Comparison of ENCODE assay signal across 8 cellular contexts in the genomic region with DNA sequence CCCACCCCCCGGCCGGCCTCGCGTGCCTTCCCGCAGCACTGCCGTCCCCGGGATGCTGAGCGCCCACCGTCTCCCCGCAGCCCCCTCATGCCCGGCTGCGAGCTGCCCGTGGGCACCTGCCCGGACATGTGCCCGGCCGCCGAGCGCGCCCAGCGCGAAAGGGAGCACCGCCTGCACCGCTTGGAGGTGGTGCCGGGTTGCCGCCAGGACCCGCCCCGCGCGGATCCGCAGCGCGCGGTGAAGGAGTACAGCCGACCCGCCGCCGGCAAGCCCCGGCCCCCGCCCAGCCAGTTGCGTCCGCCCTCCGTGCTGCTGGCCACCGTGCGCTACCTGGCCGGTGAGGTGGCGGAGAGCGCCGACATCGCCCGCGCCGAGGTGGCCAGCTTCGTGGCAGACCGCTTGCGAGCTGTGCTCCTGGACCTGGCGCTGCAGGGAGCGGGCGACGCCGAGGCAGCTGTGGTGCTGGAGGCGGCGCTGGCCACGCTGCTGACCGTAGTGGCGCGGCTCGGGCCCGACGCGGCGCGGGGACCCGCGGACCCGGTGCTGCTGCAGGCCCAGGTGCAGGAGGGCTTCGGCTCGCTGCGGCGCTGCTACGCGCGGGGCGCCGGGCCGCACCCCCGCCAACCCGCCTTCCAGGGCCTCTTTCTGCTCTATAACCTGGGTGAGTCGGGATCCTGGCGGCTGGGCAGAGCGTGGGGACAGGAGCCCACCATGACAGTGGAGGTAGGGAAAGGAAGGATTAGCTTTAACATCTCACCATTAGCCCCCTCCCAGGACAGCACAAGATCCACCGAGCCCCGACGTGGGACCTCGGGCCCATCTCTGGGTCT. TPM values are rescaled to one million over a fixed set of nuclear protein-coding genes. Genes with fewer than 3 reads are reported as not detected.
DNase-seq lines count a peak whose midpoint lies in the region; ATAC-seq and TF ChIP-seq lines count a peak whose summit lies in the region.

A gene (plus strand): TSS at position 5 of the 830 bp plus-strand sequence. CDS start 83 bp downstream, at position 88.

- H3K4me1 ChIP-seq in thymus (ENCODE audit: control insufficient read depth, insufficient read depth, low read length) = peaks cover 10% of the 10 kb centered on the region

- H3K4me1 Mint-ChIP-seq in IgD-negative memory B cell (peaks cover 11 to 15% (median 14%) of the 10 kb centered on the region in 3 donors), mesothelial cell of epicardium (peaks cover 14% of the 10 kb centered on the region)

- no peaks in the 10 kb centered on the region for H3K27me3 ChIP-seq in thymus (ENCODE audit: control insufficient read depth, insufficient read depth)

- H3K27me3 Mint-ChIP-seq in IgD-negative memory B cell (no peaks in the 10 kb centered on the region), mesothelial cell of epicardium (ENCODE audit: low read depth) (no peaks in the 10 kb centered on the region)

- WGBS in thymus = 2% methylated on average over 94 of the region's 94 CpGs

- no peaks in the 10 kb centered on the region for H3K9me3 Mint-ChIP-seq in IgD-negative memory B cell
- H3K9me3 Mint-ChIP-seq in mesothelial cell of epicardium = no peaks in the 10 kb centered on the region

- TF ChIP-seq CTCF in mesothelial cell of epicardium (IDR thresholded peaks at IDR 0.05; ENCODE audit: unreplicated experiment) = no peak

- no peaks in the 10 kb centered on the region for H3K9me3 ChIP-seq in thymus (ENCODE audit: control insufficient read depth)

- peak within 1 kb of the TSS; percentile 98 for H3K27ac ChIP-seq in thymus (ENCODE audit: low read depth)

- peak; percentile 67 for DNase-seq in NCI-H1105 treated with DMSO at 0.1 percent for 48 hours (lab: John Stamatoyannopoulos, UW)
- DNase-seq in NCI-H1105 (lab: John Stamatoyannopoulos, UW) = no peak
- DNase-seq in T1000 (lab: John Stamatoyannopoulos, UW) = peak; percentile 85
- DNase-seq in effector CD8-positive, alpha-beta T cell (lab: John Stamatoyannopoulos, UW) = peak; percentile 51
- DNase-seq in mesothelial cell of epicardium (ENCODE audit: low spot score in 2 of 2, unreplicated experiment in 2 of 2) = peak in 1 of 2 experiments; percentile 84

- peak; percentile 56 for ATAC-seq in GM21723 (IDR thresholded peaks at IDR 0.05; ENCODE audit: unreplicated experiment)

- H3K4me3 Mint-ChIP-seq in IgD-negative memory B cell = peak within 1 kb of the TSS; percentile 93 to 98 (median 97)
- H3K4me3 Mint-ChIP-seq in mesothelial cell of epicardium = peak within 1 kb of the TSS; percentile 88

- peaks cover 42% of the 10 kb centered on the region for H3K36me3 ChIP-seq in thymus (ENCODE audit: control insufficient read depth, insufficient read depth)

- peaks cover 8% of the 10 kb centered on the region for H3K36me3 Mint-ChIP-seq in IgD-negative memory B cell
- peaks cover 3% of the 10 kb centered on the region for H3K36me3 Mint-ChIP-seq in mesothelial cell of epicardium

- peak within 1 kb of the TSS; percentile 77 to 97 (median 96) for H3K27ac Mint-ChIP-seq in IgD-negative memory B cell
- peak within 1 kb of the TSS; percentile 95 for H3K27ac Mint-ChIP-seq in mesothelial cell of epicardium

- peak within 1 kb of the TSS; percentile 85 for H3K4me3 ChIP-seq in thymus (ENCODE audit: low read length)

RNA-seq across cellular contexts. Expression of the gene that starts here (rescaled TPM):
- 7.2 TPM for polyA plus RNA-seq in IgD-negative memory B cell
- 15.3 to 16.3 TPM (median 16.1 TPM) in 3 replicates for total RNA-seq in mesothelial cell of epicardium
- polyA plus RNA-seq in thymus = 11.5 TPM
